Comparison of ENCODE assay signal across 1 cellular context in the genomic region with DNA sequence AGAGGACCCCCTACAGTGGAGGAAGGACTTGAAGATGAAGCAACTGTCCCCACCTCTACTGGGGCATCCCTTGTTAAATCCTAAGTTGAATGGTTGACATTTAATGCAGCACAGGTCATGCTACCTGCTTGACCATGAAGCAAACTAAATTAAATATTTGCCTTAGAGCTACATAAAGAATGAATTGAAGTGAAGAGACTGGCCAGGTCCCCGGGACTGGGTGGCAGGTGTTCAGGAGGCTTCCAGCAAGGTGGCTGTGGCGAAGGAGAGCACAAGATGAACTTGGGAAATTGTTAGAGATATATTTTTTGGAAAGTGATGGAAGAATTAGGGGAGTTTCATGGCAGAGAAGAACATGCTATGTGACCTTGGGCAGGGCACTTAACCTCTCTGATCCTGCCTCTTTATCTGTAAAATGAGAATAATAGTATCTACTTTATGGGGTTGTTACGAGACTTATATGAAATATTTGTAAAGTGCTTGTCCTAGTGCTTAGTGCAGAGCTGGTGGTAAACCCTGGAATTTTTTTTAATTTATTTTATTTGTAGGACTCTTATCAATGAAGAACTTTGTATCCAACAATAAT.
TF ChIP-seq lines count a peak whose summit lies in the region.

No MANE protein-coding gene starts in this region.

TF ChIP-seq in HCT116, 20 proteins besides CTCF, POLR2A, EP300 and RAD21 (continued from another document):
- TF ChIP-seq, protein P1, sequence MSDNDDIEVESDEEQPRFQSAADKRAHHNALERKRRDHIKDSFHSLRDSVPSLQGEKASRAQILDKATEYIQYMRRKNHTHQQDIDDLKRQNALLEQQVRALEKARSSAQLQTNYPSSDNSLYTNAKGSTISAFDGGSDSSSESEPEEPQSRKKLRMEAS (IDR thresholded peaks at IDR 0.05): no peak
- TF ChIP-seq EZH2phosphoT487 (IDR thresholded peaks at IDR 0.05; ENCODE audit: borderline replicate concordance) (0 out of 2 replicates have a peak, but pooled peaks have one; percentile 59), EGR1 (IDR thresholded peaks at IDR 0.05; ENCODE audit: low read depth) (no peak), JUND (IDR thresholded peaks at IDR 0.05) (no peak), SP1 (IDR thresholded peaks at IDR 0.05; ENCODE audit: low read depth) (no peak), ELF1 (IDR thresholded peaks at IDR 0.05; ENCODE audit: borderline replicate concordance, low read depth) (no peak)
